ENCODE assay signal across 10 cellular contexts in genomic region chr19:1257475-1258160, GRCh38. TPM values are rescaled to one million over a fixed set of nuclear protein-coding genes. Genes with fewer than 3 reads are reported as not detected.
DNase-seq lines count a peak whose midpoint lies in the region; ATAC-seq and TF ChIP-seq lines count a peak whose summit lies in the region.
"Had no signal": no experiment of that assay in that cellular context is flagged by ENCODE, and none has a peak within 500 bp of the region (broad histone marks: within the 10 kb centered on the region; RNA-seq: fewer than 3 reads in every experiment).

No MANE protein-coding gene starts in this region.

- H3K36me3 ChIP-seq in tibial nerve, result peaks cover 7 to 44% (median 24%) of the 10 kb centered on the region in 3 donors

- H3K27ac ChIP-seq in adipose tissue (ENCODE audit: low read depth, low read length), result peak overlapping the region; percentile 22
- H3K27ac ChIP-seq in tibial nerve, result peak overlapping the region; percentile 14 to 99 (median 95)

- H3K4me1 Mint-ChIP-seq in activated T-cell treated with anti-CD3 and anti-CD28 coated beads, Interleukin-2, amount 50 U/mL, for 24 hours (ENCODE audit: low read depth), result peaks cover 61% of the 10 kb centered on the region
- H3K4me1 Mint-ChIP-seq in mesothelial cell of epicardium, result peaks cover 29% of the 10 kb centered on the region

- no peak for TF ChIP-seq EP300 in tibial nerve (IDR thresholded peaks at IDR 0.05)

- H3K27ac Mint-ChIP-seq in activated T-cell treated with anti-CD3 and anti-CD28 coated beads, Interleukin-2, amount 50 U/mL, for 24 hours, result peak overlapping the region; percentile 98
- H3K27ac Mint-ChIP-seq in mesothelial cell of epicardium, result peak overlapping the region; percentile 64

- no peaks in the 10 kb centered on the region for H3K9me3 ChIP-seq in tibial nerve

- H3K27me3 ChIP-seq in tibial nerve, result no peaks in the 10 kb centered on the region

- H3K4me3 ChIP-seq in tibial nerve, result no peak overlapping the region

- H3K9me3 Mint-ChIP-seq in activated T-cell treated with anti-CD3 and anti-CD28 coated beads, Interleukin-2, amount 50 U/mL, for 24 hours, result no peaks in the 10 kb centered on the region
- H3K9me3 Mint-ChIP-seq in mesothelial cell of epicardium, result no peaks in the 10 kb centered on the region

- H3K4me3 Mint-ChIP-seq in activated T-cell treated with anti-CD3 and anti-CD28 coated beads, Interleukin-2, amount 50 U/mL, for 24 hours, result peak overlapping the region; percentile 84
- H3K4me3 Mint-ChIP-seq in mesothelial cell of epicardium, result no peak overlapping the region

- no peak for DNase-seq in activated T-cell treated with anti-CD3 and anti-CD28 coated beads, Interleukin-2, amount 50 U/mL, for 24 hours
- no peak for DNase-seq in activated T-cell treated with anti-CD3 and anti-CD28 coated beads, Interleukin-2, amount 50 U/mL, for 48 hours
- DNase-seq in mesothelial cell of epicardium (ENCODE audit: low spot score in 2 of 2, unreplicated experiment in 2 of 2) (no peak), tibial nerve (ENCODE audit: low spot score in 2 of 2) (no peak), NAMALWA (ENCODE audit: low spot score) (no peak)
- DNase-seq: AML-193; NK-92 treated with Interleukin-12 subunit alpha and Interleukin-12 subunit beta, amount 100 ng/mL, for 24 hours had no signal

- peaks cover 0 to 96% (median 81%) of the 10 kb centered on the region in 4 donors for H3K4me1 ChIP-seq in tibial nerve

- TF ChIP-seq CTCF in mesothelial cell of epicardium (IDR thresholded peaks at IDR 0.05; ENCODE audit: unreplicated experiment) (no peak), tibial nerve (IDR thresholded peaks at IDR 0.05) (no peak)

- WGBS in adipose tissue, 3 donors, result 57 to 67% (median 61%) methylated on average over 23 of the region's 23 CpGs
- WGBS in tibial nerve, 2 donors, result 59% methylated on average over 23 of the region's 23 CpGs

- peaks cover 63% of the 10 kb centered on the region for H3K36me3 Mint-ChIP-seq in activated T-cell treated with anti-CD3 and anti-CD28 coated beads, Interleukin-2, amount 50 U/mL, for 24 hours (ENCODE audit: low read depth)
- H3K36me3 Mint-ChIP-seq in mesothelial cell of epicardium, result peaks cover 10% of the 10 kb centered on the region

- no peak for TF ChIP-seq POLR2A in tibial nerve (IDR thresholded peaks at IDR 0.05)

- no peaks in the 10 kb centered on the region for H3K27me3 Mint-ChIP-seq in activated T-cell treated with anti-CD3 and anti-CD28 coated beads, Interleukin-2, amount 50 U/mL, for 24 hours
- no peaks in the 10 kb centered on the region for H3K27me3 Mint-ChIP-seq in mesothelial cell of epicardium (ENCODE audit: low read depth)

- ATAC-seq in GM18861 (IDR thresholded peaks at IDR 0.05; ENCODE audit: unreplicated experiment) (no peak), HG02852 (IDR thresholded peaks at IDR 0.05; ENCODE audit: unreplicated experiment) (no peak)

RNA-seq across cellular contexts. Expression of gene MIDN, which starts 9.2 kb away (rescaled TPM):
- 10 to 100 TPM; 22.8 to 95.5 (median 75.0) TPM for polyA plus RNA-seq in adipose tissue
- 168 to 177 TPM (median 172 TPM) in 3 replicates for total RNA-seq in mesothelial cell of epicardium
- 10 to 100 TPM; 17.4 to 51.9 (median 39.4) TPM for total RNA-seq in tibial nerve

RNA-seq across cellular contexts. Expression of gene CIRBP, which starts 11.5 kb away (rescaled TPM):
- polyA plus RNA-seq in adipose tissue, result 100 to 1,000 TPM; 346 to 568 (median 388) TPM
- total RNA-seq in mesothelial cell of epicardium (659 to 674 TPM (median 670 TPM) in 3 replicates), tibial nerve (100 to 1,000 TPM; 389 to 640 (median 576) TPM)

RNA-seq across cellular contexts. Expression of gene ATP5F1D, which starts 16.1 kb away (rescaled TPM):
- 100 to 1,000 TPM; 217 to 303 (median 219) TPM for polyA plus RNA-seq in adipose tissue
- total RNA-seq in mesothelial cell of epicardium, result 105 to 115 TPM (median 108 TPM) in 3 replicates
- total RNA-seq in tibial nerve, result 100 to 1,000 TPM in 3 of 4 donors, 10 to 100 TPM in 1; 67.5 to 140 (median 127) TPM

RNA-seq across cellular contexts. Expression of gene FAM174C, which starts 17.7 kb away (rescaled TPM):
- polyA plus RNA-seq in adipose tissue, result 10 to 100 TPM; 44.9 to 75.8 (median 55.0) TPM
- 24.4 to 25.8 TPM (median 25.5 TPM) in 3 replicates for total RNA-seq in mesothelial cell of epicardium
- total RNA-seq in tibial nerve, result 10 to 100 TPM; 25.5 to 80.7 (median 52.0) TPM

RNA-seq across cellular contexts. Expression of gene CBARP, which starts 19.8 kb away (rescaled TPM):
- polyA plus RNA-seq in adipose tissue, result 1 to 10 TPM in 2 of 3 donors, under 1 TPM in 1; 0.20 to 4.3 (median 2.0) TPM
- total RNA-seq in mesothelial cell of epicardium, result 9.0 to 10.4 TPM (median 9.2 TPM) in 3 replicates
- 1 to 10 TPM in 2 of 4 donors, under 1 TPM in 2; 0.22 to 3.9 (median 1.4) TPM for total RNA-seq in tibial nerve
